ENCODE assay signal across 1 cellular context in the genomic region with DNA sequence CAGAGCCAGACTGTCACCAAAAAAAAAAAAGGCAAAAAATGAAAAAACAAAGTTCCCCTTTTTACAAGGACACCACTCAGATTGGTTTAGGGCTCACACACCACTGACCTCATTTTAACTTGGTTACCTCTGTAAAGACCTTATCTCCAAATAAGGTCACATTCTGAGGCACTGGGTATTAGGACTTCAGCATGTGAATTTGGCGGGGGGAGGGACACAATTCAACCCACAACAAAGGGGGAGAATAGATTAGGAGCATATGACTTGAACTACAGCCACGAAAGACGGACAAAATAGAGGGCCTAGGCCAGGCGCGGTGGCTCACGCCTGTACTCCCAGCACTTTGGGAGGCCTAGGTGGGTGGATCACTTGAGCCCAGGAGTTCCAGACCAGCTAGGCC.
TF ChIP-seq lines count a peak whose summit lies in the region.

No MANE protein-coding gene starts in this region.

TF ChIP-seq in GM12878, 131 proteins besides CTCF, POLR2A, EP300 and RAD21:
- no peak for TF ChIP-seq STAT1 (conservative IDR thresholded peaks at IDR 0.05)
- TF ChIP-seq TCF7 (IDR thresholded peaks at IDR 0.05; ENCODE audit: borderline replicate concordance) = peak; percentile 44; the same call in 1 of the 2 replicates
- TF ChIP-seq, protein P1, sequence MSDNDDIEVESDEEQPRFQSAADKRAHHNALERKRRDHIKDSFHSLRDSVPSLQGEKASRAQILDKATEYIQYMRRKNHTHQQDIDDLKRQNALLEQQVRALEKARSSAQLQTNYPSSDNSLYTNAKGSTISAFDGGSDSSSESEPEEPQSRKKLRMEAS (IDR thresholded peaks at IDR 0.05; ENCODE audit: low read depth, low read length) = no peak
- TF ChIP-seq SRF (IDR thresholded peaks at IDR 0.05; ENCODE audit: low read depth in 2 of 2, low read length in 2 of 2) = peak in 1 of 2 experiments; percentile 83; a peak in 2 of 4 replicates
